ENCODE assay signal across 19 cellular contexts in genomic region chr2:119427756-119428155, GRCh38. TPM values are rescaled to one million over a fixed set of nuclear protein-coding genes. Genes with fewer than 3 reads are reported as not detected.
"Had no signal": no experiment of that assay in that cellular context is flagged by ENCODE, and none has a peak within 500 bp of the region (broad histone marks: within the 10 kb centered on the region; RNA-seq: fewer than 3 reads in every experiment).

No MANE protein-coding gene starts in this region.

- H3K4me3 Mint-ChIP-seq: activated CD8-positive, alpha-beta memory T cell treated with anti-CD3 and anti-CD28 coated beads, Interleukin-2, amount 10 ng/mL, durations not matched to agents 7 days and 5 days; activated naive CD4-positive, alpha-beta T cell treated with anti-CD3 and anti-CD28 coated beads, Interleukin-2, amount 50 U/mL, for 24 hours; mesothelial cell of epicardium had no signal

- DNase-seq: activated CD4-positive, alpha-beta T cell treated with anti-CD3 and anti-CD28 coated beads, Interleukin-2, amount 50 U/mL, for 48 hours; activated CD8-positive, alpha-beta memory T cell treated with anti-CD3 and anti-CD28 coated beads, Interleukin-2, amount 10 ng/mL, durations not matched to agents 7 days and 5 days; activated T-cell treated with anti-CD3 and anti-CD28 coated beads, Interleukin-2, amount 50 U/mL, for 1 hour; effector CD4-positive, alpha-beta T cell; foreskin fibroblast; glutamatergic neuron; kidney glomerular epithelial cell; left ventricle myocardium superior; stimulated activated CD4-positive, alpha-beta T cell treated with anti-CD3 and anti-CD28 coated beads, Interleukin-4, amount 100 ng/mL, for 24 hours; stimulated activated naive CD4-positive, alpha-beta T cell; substantia nigra had no signal

- H3K27me3 ChIP-seq: adrenal gland, right atrium auricular region, tibial nerve had no signal

- H3K27ac ChIP-seq: neutrophil, right atrium auricular region had no signal

- H3K9me3 Mint-ChIP-seq: activated naive CD4-positive, alpha-beta T cell treated with anti-CD3 and anti-CD28 coated beads, Interleukin-2, amount 50 U/mL, for 24 hours; mesothelial cell of epicardium had no signal

- H3K36me3 ChIP-seq: adrenal gland, neutrophil, right atrium auricular region, tibial nerve had no signal

- H3K4me3 ChIP-seq: adrenal gland, right atrium auricular region, skin epidermis, tibial nerve had no signal

- H3K27ac Mint-ChIP-seq: activated CD8-positive, alpha-beta memory T cell treated with anti-CD3 and anti-CD28 coated beads, Interleukin-2, amount 10 ng/mL, durations not matched to agents 7 days and 5 days; activated naive CD4-positive, alpha-beta T cell treated with anti-CD3 and anti-CD28 coated beads, Interleukin-2, amount 50 U/mL, for 24 hours; mesothelial cell of epicardium had no signal

- H3K36me3 Mint-ChIP-seq: activated CD8-positive, alpha-beta memory T cell treated with anti-CD3 and anti-CD28 coated beads, Interleukin-2, amount 10 ng/mL, durations not matched to agents 7 days and 5 days; activated naive CD4-positive, alpha-beta T cell treated with anti-CD3 and anti-CD28 coated beads, Interleukin-2, amount 50 U/mL, for 24 hours; mesothelial cell of epicardium had no signal

- ATAC-seq: activated CD8-positive, alpha-beta memory T cell treated with anti-CD3 and anti-CD28 coated beads, Interleukin-2, amount 10 ng/mL, durations not matched to agents 7 days and 5 days; left ventricle myocardium superior had no signal

- H3K9me3 ChIP-seq: adrenal gland, neutrophil, right atrium auricular region, tibial nerve had no signal

RNA-seq across cellular contexts. Expression of gene TMEM37, which starts 3.9 kb away (rescaled TPM):
- total RNA-seq: activated CD8-positive, alpha-beta memory T cell treated with anti-CD3 and anti-CD28 coated beads, Interleukin-2, amount 10 ng/mL, durations not matched to agents 7 days and 5 days; T-helper 1 cell treated with Interleukin-12 subunit alpha and Interleukin-12 subunit beta and Interleukin-4 antibody, amounts not matched to agents 30 ng/mL and 1 ng/mL, for 36 hours had no signal
